Comparison of ENCODE assay signal across 8 cellular contexts in genomic region chr1:241424480-241424971, GRCh38.
DNase-seq lines count a peak whose midpoint lies in the region; ATAC-seq and TF ChIP-seq lines count a peak whose summit lies in the region.

No MANE protein-coding gene starts in this region.

- no peak for TF ChIP-seq CTCF in dorsolateral prefrontal cortex (IDR thresholded peaks at IDR 0.05 in 54 of 56, conservative IDR thresholded peaks at IDR 0.05 in 2 of 56; ENCODE audit: low read depth in 1 of 56, partially characterized antibody in 56 of 56)

- ATAC-seq in HG03159 (IDR thresholded peaks at IDR 0.05; ENCODE audit: unreplicated experiment) (peak; percentile 19), HG03520 (IDR thresholded peaks at IDR 0.05; ENCODE audit: unreplicated experiment) (no peak)

- H2AK5ac ChIP-seq in neuronal stem cell (ENCODE audit: low read depth, low read length): peak overlapping the region; percentile 88

- H3K9ac ChIP-seq in ES-I3 (ENCODE audit: low read depth, low read length) (peak overlapping the region; percentile 77; the same call in 1 of the 2 replicates), neuronal stem cell (ENCODE audit: low read depth, low read length, poor library complexity) (no peak overlapping the region)

- peaks cover 0 to 17% (median 0%) of the 10 kb centered on the region in 45 donors for H3K27me3 ChIP-seq in dorsolateral prefrontal cortex
- peaks cover 0 to 37% (median 11%) of the 10 kb centered on the region in 3 experiments for H3K27me3 ChIP-seq in neuronal stem cell (ENCODE audit: control insufficient read depth in 3 of 3, insufficient read depth in 3 of 3, low read depth in 1 of 3, low read length in 3 of 3)

- H3K4me1 ChIP-seq in ES-I3 (ENCODE audit: insufficient read depth, low read length) (no peaks in the 10 kb centered on the region), neuronal stem cell (ENCODE audit: control insufficient read depth in 2 of 2, insufficient read depth in 1 of 2, low read depth in 1 of 2, low read length in 2 of 2) (no peaks in the 10 kb centered on the region)

- H2BK15ac ChIP-seq in neuronal stem cell (ENCODE audit: low read length): peak overlapping the region; percentile 89

- H3K4ac ChIP-seq in neuronal stem cell (ENCODE audit: low read length): peak overlapping the region; percentile 53

- no peak overlapping the region for H2BK120ac ChIP-seq in neuronal stem cell (ENCODE audit: low read depth, low read length)

- no peaks in the 10 kb centered on the region for H3K9me3 ChIP-seq in ES-I3 (ENCODE audit: control insufficient read depth, insufficient read depth, low read length)
- H3K9me3 ChIP-seq in neuronal stem cell (replicated peaks in 1 of 2; ENCODE audit: control insufficient read depth in 2 of 2, insufficient read depth in 1 of 2, low read depth in 1 of 2, low read length in 2 of 2): no peaks in the 10 kb centered on the region

- H3K14ac ChIP-seq in neuronal stem cell (ENCODE audit: low read length): no peak overlapping the region

- no peak overlapping the region for H2BK12ac ChIP-seq in neuronal stem cell (ENCODE audit: low read length)

- peak overlapping the region; percentile 99 for H2AFZ ChIP-seq in neuronal stem cell (ENCODE audit: low read length)

- peak overlapping the region; percentile 97 for H3K18ac ChIP-seq in neuronal stem cell (ENCODE audit: low read length)

- H2BK5ac ChIP-seq in neuronal stem cell (ENCODE audit: low read length): peak overlapping the region; percentile 90

- H3K4me3 ChIP-seq in dorsolateral prefrontal cortex (peak overlapping the region; percentile 41 to 83 (median 65)), neuronal stem cell (ENCODE audit: low read length in 2 of 2) (peak overlapping the region; percentile 40 to 85)

- DNase-seq in dorsolateral prefrontal cortex (peak in 2 of 10 donors; percentile 44 to 52), neuronal stem cell (ENCODE audit: low spot score) (no peak), NCI-H345 treated with DMSO at 0.1 percent for 48 hours (lab: John Stamatoyannopoulos, UW; ENCODE audit: unreplicated experiment) (no peak), T-helper 1 cell (no peak), activated gamma-delta T cell (lab: John Stamatoyannopoulos, UW) (no peak)

- no CpG with 5 or more reads among the region's 21 CpGs for WGBS in neuronal stem cell (ENCODE audit: extremely low coverage in 2 of 2, insufficient read length in 2 of 2, insufficient replicate concordance in 1 of 2), 2 donors

- H3K79me1 ChIP-seq in neuronal stem cell (ENCODE audit: low read depth, low read length): no peaks in the 10 kb centered on the region

- H4K8ac ChIP-seq in neuronal stem cell (ENCODE audit: low read depth, low read length): no peak overlapping the region

- H3K4me2 ChIP-seq in neuronal stem cell (ENCODE audit: insufficient read depth, low read length, poor library complexity, severe bottlenecking): peak overlapping the region; percentile 89

- H3K27ac ChIP-seq in dorsolateral prefrontal cortex: peak overlapping the region in 53 of 59 donors; percentile 4 to 90 (median 77)
- no peak overlapping the region for H3K27ac ChIP-seq in neuronal stem cell (replicated peaks; ENCODE audit: low read length)

- intact Hi-C loops in dorsolateral prefrontal cortex (cut with DNase I): no loop called here

- peak overlapping the region; percentile 85 for H3K23ac ChIP-seq in neuronal stem cell (ENCODE audit: low read depth, low read length, poor library complexity)

- H3K36me3 ChIP-seq in ES-I3 (ENCODE audit: insufficient read depth, low read length) (no peaks in the 10 kb centered on the region), neuronal stem cell (replicated peaks in 1 of 2; ENCODE audit: control insufficient read depth in 2 of 2, insufficient read depth in 2 of 2, low read length in 2 of 2) (no peaks in the 10 kb centered on the region)

- H4K91ac ChIP-seq in neuronal stem cell (ENCODE audit: low read depth, low read length, poor library complexity): no peak overlapping the region
